ENCODE assay signal across 13 cellular contexts in the genomic region with DNA sequence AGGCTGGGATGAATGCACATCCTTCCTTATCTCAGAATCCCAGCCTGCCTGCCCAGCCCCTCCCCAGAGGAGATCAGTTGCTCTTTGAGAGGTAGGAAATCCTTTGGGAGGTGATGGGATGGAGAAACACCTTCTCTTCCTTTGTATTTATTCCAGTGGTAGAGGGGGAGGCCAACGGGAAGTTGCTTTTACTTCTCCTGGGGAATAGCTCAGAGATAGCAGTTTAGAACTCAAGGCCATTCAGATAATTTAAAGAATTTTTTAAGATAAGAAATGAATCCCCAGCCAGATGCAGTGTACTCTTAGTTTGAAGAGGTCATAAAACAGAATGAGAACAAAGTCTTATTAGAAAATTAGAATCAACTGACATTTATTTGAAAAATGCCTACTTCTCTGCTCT.
DNase-seq lines count a peak whose midpoint lies in the region; ATAC-seq and TF ChIP-seq lines count a peak whose summit lies in the region.
"Had no signal": no experiment of that assay in that cellular context is flagged by ENCODE, and none has a peak within 500 bp of the region (broad histone marks: within the 10 kb centered on the region; RNA-seq: fewer than 3 reads in every experiment).

No MANE protein-coding gene starts in this region.

- H3K36me3 Mint-ChIP-seq in HFFc6 (ENCODE audit: low read depth): no peaks in the 10 kb centered on the region

- H3K4me1 Mint-ChIP-seq in HFFc6 (ENCODE audit: low read depth): peaks cover 20% of the 10 kb centered on the region

- no peak overlapping the region for H3K4me3 Mint-ChIP-seq in HFFc6

- peak overlapping the region in 9 of 11 experiments; percentile 36 to 91 (median 79); a peak in 18 of 22 replicates for H3K4me2 ChIP-seq in BLaER1 treated with 17β-estradiol and CSF1 and Interleukin-3, amounts not matched to agents 10 nM and 100 nM

- H3K9me3 ChIP-seq in BLaER1 treated with 17β-estradiol and CSF1 and Interleukin-3, amounts not matched to agents 10 nM and 100 nM (replicated peaks in 1 of 11): peaks cover 0 to 2% (median 0%) of the 10 kb centered on the region in 11 experiments; a peak in 1 of 22 replicates
- H3K9me3 ChIP-seq in skeletal muscle tissue (ENCODE audit: control insufficient read depth in 3 of 3, low read length in 3 of 3): no peaks in the 10 kb centered on the region

- H3K9ac ChIP-seq in BLaER1 treated with 17β-estradiol and CSF1 and Interleukin-3, amounts not matched to agents 10 nM and 100 nM: peak overlapping the region in 4 of 11 experiments; percentile 40 to 70 (median 58); a peak in 3 of 22 replicates
- H3K9ac ChIP-seq in skeletal muscle tissue (ENCODE audit: low read depth in 1 of 3, low read length in 3 of 3): no peak overlapping the region
- H3K9ac ChIP-seq: GM23248 had no signal

- DNase-seq in NCI-H226 (peak; percentile 34), fibroblast of the aortic adventitia (ENCODE audit: low read depth) (peak; percentile 64), H4 (ENCODE audit: low spot score) (no peak), HFFc6 (no peak)
- DNase-seq: DMS79 treated with DMSO at 0.1 percent for 48 hours, GM23248, NCI-H1436 treated with DMSO at 0.1 percent for 48 hours, NCI-H2081 treated with DMSO at 0.1 percent for 48 hours, NCI-H510A, NCI-H748 treated with DMSO at 0.1 percent for 48 hours had no signal

- no peaks in the 10 kb centered on the region for H3K27me3 ChIP-seq in BLaER1 treated with 17β-estradiol and CSF1 and Interleukin-3, amounts not matched to agents 10 nM and 100 nM
- no peaks in the 10 kb centered on the region for H3K27me3 ChIP-seq in skeletal muscle tissue (ENCODE audit: control insufficient read depth in 3 of 3, insufficient read depth in 3 of 3, low read length in 3 of 3)

- no peak for ATAC-seq in HG02678 (IDR thresholded peaks at IDR 0.05; ENCODE audit: unreplicated experiment)

- TF ChIP-seq CTCF in fibroblast of the aortic adventitia (IDR thresholded peaks at IDR 0.05; ENCODE audit: insufficient read depth, low read length): no peak
- TF ChIP-seq CTCF in HFFc6 (IDR thresholded peaks at IDR 0.05): no peak

- no peaks in the 10 kb centered on the region for H4K20me1 ChIP-seq in BLaER1 treated with 17β-estradiol and CSF1 and Interleukin-3, amounts not matched to agents 10 nM and 100 nM

- peaks cover 25 to 63% (median 40%) of the 10 kb centered on the region in 10 experiments for H3K4me1 ChIP-seq in BLaER1 treated with 17β-estradiol and CSF1 and Interleukin-3, amounts not matched to agents 10 nM and 100 nM
- H3K4me1 ChIP-seq in skeletal muscle tissue (ENCODE audit: control insufficient read depth in 3 of 3, insufficient read depth in 3 of 3, low read length in 3 of 3): peaks cover 3 to 28% (median 20%) of the 10 kb centered on the region in 3 donors

- H3K4me3 ChIP-seq in BLaER1 treated with 17β-estradiol and CSF1 and Interleukin-3, amounts not matched to agents 10 nM and 100 nM: no peak overlapping the region
- no peak overlapping the region for H3K4me3 ChIP-seq in fibroblast of the aortic adventitia (ENCODE audit: low read depth, low read length)
- no peak overlapping the region for H3K4me3 ChIP-seq in skeletal muscle tissue (ENCODE audit: low read length in 3 of 3)
- H3K4me3 ChIP-seq: GM23248 had no signal

- H3K27ac Mint-ChIP-seq in HFFc6: no peak overlapping the region

- H3K27me3 Mint-ChIP-seq in HFFc6 (ENCODE audit: insufficient read depth): peaks cover 5% of the 10 kb centered on the region

- no peaks in the 10 kb centered on the region for H3K36me3 ChIP-seq in BLaER1 treated with 17β-estradiol and CSF1 and Interleukin-3, amounts not matched to agents 10 nM and 100 nM
- no peaks in the 10 kb centered on the region for H3K36me3 ChIP-seq in skeletal muscle tissue (ENCODE audit: control insufficient read depth in 3 of 3, insufficient read depth in 3 of 3, low read length in 3 of 3)

- no peaks in the 10 kb centered on the region for H3K9me3 Mint-ChIP-seq in HFFc6

- peak overlapping the region in 6 of 11 experiments; percentile 17 to 84 (median 74); a peak in 10 of 22 replicates for H3K27ac ChIP-seq in BLaER1 treated with 17β-estradiol and CSF1 and Interleukin-3, amounts not matched to agents 10 nM and 100 nM
- H3K27ac ChIP-seq in skeletal muscle tissue (ENCODE audit: low read depth, low read length): peak overlapping the region; percentile 66

Comparison
In these comparisons a context has a peak if more than half of its experiments do, and no peak if none do; other contexts are left out.
1. DNase-seq: peak in NCI-H226 (single experiment) and fibroblast of the aortic adventitia (single experiment); none in H4 (single experiment) and HFFc6 (single experiment).